18 cellular contexts compared by ENCODE assay signal in genomic region chr3:197068077-197068476, GRCh38. TPM values are rescaled to one million over a fixed set of nuclear protein-coding genes. Genes with fewer than 3 reads are reported as not detected.
DNase-seq lines count a peak whose midpoint lies in the region; ATAC-seq, FAIRE-seq and TF ChIP-seq lines count a peak whose summit lies in the region.
"Had no signal": no experiment of that assay in that cellular context is flagged by ENCODE, and none has a peak within 500 bp of the region (broad histone marks: within the 10 kb centered on the region; RNA-seq: fewer than 3 reads in every experiment).

No MANE protein-coding gene starts in this region.

- H3K9me3 ChIP-seq in DOHH2 (ENCODE audit: control insufficient read depth, insufficient read depth, low read length), result no peaks in the 10 kb centered on the region
- H3K9me3 ChIP-seq in GM12878 (replicated peaks; ENCODE audit: control insufficient read depth, insufficient read depth, low read length), result no peaks in the 10 kb centered on the region
- H3K9me3 ChIP-seq: Peyer's patch, SK-N-SH had no signal

- H3K4me2 ChIP-seq in DOHH2 (ENCODE audit: low read length) (peak overlapping the region; percentile 55), GM12878 (ENCODE audit: control insufficient read depth, insufficient read depth) (0 out of 2 replicates have a peak overlapping the region, but pooled peaks have one; percentile 22)
- H3K4me2 ChIP-seq: SK-N-SH had no signal

- 100% methylated on average over 1 of the region's 1 CpG for WGBS in GM12878 (ENCODE audit: insufficient coverage, insufficient replicate concordance, low lambda C conversion rate, missing lambda C conversion rate)

- TF ChIP-seq CTCF in DOHH2 (IDR thresholded peaks at IDR 0.05; ENCODE audit: low read depth, low read length, poor library complexity, severe bottlenecking) (no peak), GM12878 (IDR thresholded peaks at IDR 0.05 in 2 of 3, conservative IDR thresholded peaks at IDR 0.05 in 1 of 3; ENCODE audit: control insufficient read depth in 2 of 3, extremely low read depth in 1 of 3, insufficient read depth in 1 of 3, low read depth in 3 of 3, low read length in 3 of 3) (no peak), foreskin keratinocyte (conservative IDR thresholded peaks at IDR 0.05) (no peak)

- H3K36me3 ChIP-seq in DOHH2 (ENCODE audit: control insufficient read depth, low read length) (peaks cover 26% of the 10 kb centered on the region), GM12878 (ENCODE audit: control insufficient read depth in 2 of 2, insufficient read depth in 2 of 2, low read length in 1 of 2) (no peaks in the 10 kb centered on the region)

- no peak for TF ChIP-seq POLR2A in GM12878 (IDR thresholded peaks at IDR 0.05; ENCODE audit: low read depth, low read length)

- no peak for TF ChIP-seq RAD21 in GM12878 (IDR thresholded peaks at IDR 0.05; ENCODE audit: insufficient read depth, low read depth, low read length)

- peak; percentile 56 for FAIRE-seq in GM12878 (lab: Jason Lieb, UNC)

- RAD21 ChIA-PET in GM12878 (lab: Charles Lee; ENCODE audit: unreplicated experiment), result interaction anchor here (1.4 kb wide), 1 partner anchor 39 kb away, joined by 5 read pairs; the partner anchor contains the start of gene MELTF

- H3K27me3 ChIP-seq in DOHH2 (ENCODE audit: control insufficient read depth, low read length), result no peaks in the 10 kb centered on the region
- no peaks in the 10 kb centered on the region for H3K27me3 ChIP-seq in GM12878 (replicated peaks in 1 of 2; ENCODE audit: control insufficient read depth in 2 of 2, insufficient read depth in 2 of 2, low read length in 1 of 2)
- H3K27me3 ChIP-seq in foreskin keratinocyte, result no peaks in the 10 kb centered on the region
- H3K27me3 ChIP-seq: Peyer's patch had no signal

- H3K79me2 ChIP-seq in DOHH2 (ENCODE audit: control insufficient read depth, low read length), result no peaks in the 10 kb centered on the region
- no peaks in the 10 kb centered on the region for H3K79me2 ChIP-seq in GM12878 (ENCODE audit: control insufficient read depth, insufficient read depth, low read length)

- no peaks in the 10 kb centered on the region for H4K20me1 ChIP-seq in DOHH2 (ENCODE audit: control insufficient read depth, insufficient read depth, low read depth, low read length)
- H4K20me1 ChIP-seq in GM12878 (ENCODE audit: control insufficient read depth, insufficient read depth), result no peaks in the 10 kb centered on the region

- H2AFZ ChIP-seq in GM12878 (ENCODE audit: control insufficient read depth, low read depth, low read length), result no peak overlapping the region
- H2AFZ ChIP-seq: GM23248 had no signal

- POLR2A ChIA-PET in GM12878 (lab: Charles Lee), result interaction anchor here (0.7 kb wide), 1 partner anchor 19 kb away, joined by 6 read pairs; no protein-coding TSS in a partner anchor

- H3K4me3 ChIP-seq in DOHH2 (ENCODE audit: low read length) (peak overlapping the region; percentile 29), GM12878 (no peak overlapping the region)
- H3K4me3 ChIP-seq: GM23248, Peyer's patch had no signal

- H3K4me1 ChIP-seq in DOHH2 (ENCODE audit: control insufficient read depth, low read length) (peaks cover 23% of the 10 kb centered on the region), GM12878 (ENCODE audit: control insufficient read depth, insufficient read depth, low read length) (peaks cover 5% of the 10 kb centered on the region; the same call in 1 of the 2 replicates), foreskin keratinocyte (no peaks in the 10 kb centered on the region)
- H3K4me1 ChIP-seq: Peyer's patch had no signal

- H3K9me2 ChIP-seq in DOHH2 (replicated peaks; ENCODE audit: control insufficient read depth, low read length), result no peaks in the 10 kb centered on the region
- H3K9me2 ChIP-seq: SK-N-SH had no signal

- in situ Hi-C loops in GM12878 (cut with MboI), result no loop called here

- intact Hi-C loops in GM12878 (cut with micrococcal nuclease; ENCODE audit: unreplicated experiment), result no loop called here

- H3F3A ChIP-seq in DOHH2 (ENCODE audit: control insufficient read depth, insufficient read depth), result no peaks in the 10 kb centered on the region

- BruUV-seq in GM12878 (replicated peaks; lab: Mats Ljungman, UMichigan), result no TSS peak

- peak; percentile 22 for DNase-seq in MV-4-11 (lab: John Stamatoyannopoulos, UW)
- DNase-seq in GM12878 (ENCODE audit: low read depth, low spot score), result no peak
- DNase-seq in DMS 273 treated with DMSO at 0.1 percent for 48 hours (lab: John Stamatoyannopoulos, UW), result no peak
- DNase-seq in foreskin keratinocyte, result no peak
- DNase-seq in dedifferentiated amniotic fluid mesenchymal stem cell (ENCODE audit: extremely low spot score), result no peak
- DNase-seq: GM23248, KBM-7, NCI-H1417 treated with DMSO at 0.1 percent for 48 hours, NCI-H2081, NCI-H524, Peyer's patch, Right ventricle myocardium superior, SK-N-SH had no signal

- SMC1A ChIA-PET in GM12878 (lab: Charles Lee; ENCODE audit: uncharacterized antibody, unreplicated experiment), result interaction anchor here (0.7 to 2.1 kb wide), 3 partner anchors 12 to 56 kb away, joined by 3 to 7 read pairs (median 3); no protein-coding TSS in a partner anchor

- 0 out of 4 replicates have a peak, but pooled peaks of 1 of the 2 experiments have one; percentile 7 for TF ChIP-seq EP300 in GM12878 (IDR thresholded peaks at IDR 0.05; ENCODE audit: borderline replicate concordance in 1 of 2, control insufficient read depth in 1 of 2, low read depth in 2 of 2, low read length in 2 of 2)

- CTCF ChIA-PET in GM12878 (lab: Yijun Ruan, JAX), result interaction anchor here (0.9 to 1.5 kb wide), 3 partner anchors 33 to 46 kb away, joined by 3 to 4 read pairs (median 3); partner anchors contain the start of gene MELTF

- peak overlapping the region; percentile 28 for H3K27ac ChIP-seq in DOHH2 (ENCODE audit: low read depth, low read length)
- H3K27ac ChIP-seq in GM12878 (ENCODE audit: control insufficient read depth, insufficient read depth), result peak overlapping the region; percentile 42
- no peak overlapping the region for H3K27ac ChIP-seq in foreskin keratinocyte
- H3K27ac ChIP-seq: C4-2B, GM23248, Peyer's patch had no signal

- peak; percentile 51 for ATAC-seq in GM18909 (IDR thresholded peaks at IDR 0.05; ENCODE audit: poor library complexity, unreplicated experiment)
- peak; percentile 95 for ATAC-seq in GM12878
- ATAC-seq in GM18907 (IDR thresholded peaks at IDR 0.05; ENCODE audit: unreplicated experiment), result no peak
- ATAC-seq in foreskin keratinocyte, result no peak
- ATAC-seq: HCT116 had no signal

- no peak overlapping the region for H3K9ac ChIP-seq in GM12878 (ENCODE audit: control insufficient read depth, insufficient read depth, low read length)
- H3K9ac ChIP-seq: GM23248, SK-N-SH had no signal

TF ChIP-seq in GM12878, 131 proteins besides CTCF, POLR2A, EP300 and RAD21 (continues in another document):
- TF ChIP-seq CHD1 (IDR thresholded peaks at IDR 0.05; ENCODE audit: low read depth, low read length) (no peak), SKIL (IDR thresholded peaks at IDR 0.05; ENCODE audit: low read depth, poor library complexity, severe bottlenecking) (peak; percentile 22)

RNA-seq across cellular contexts. Expression of gene MELTF, which starts 38.5 kb away (rescaled TPM):
- total RNA-seq in GM12878 (2013; cell fraction: nucleolus; rRNA removed), result 140 and 164 TPM in 2 replicates
- total RNA-seq in GM12878 (2014; rRNA removed), result 23.8 and 26.9 TPM in 2 replicates
- total RNA-seq in GM12878 (2014; rRNA removed; fragmentation: Illumina TruSeq; extraction: Trizol), result 13.9 and 14.1 TPM in 2 replicates
- total RNA-seq in GM12878 (2021), result 44.3 and 49.1 TPM in 2 replicates
- polyA plus RNA-seq in GM12878 (2011; ENCODE audit: low read depth), result 23.1 TPM
- polyA plus RNA-seq in GM12878 (2011; rRNA removed), result 4.0 and 6.7 TPM in 2 replicates
- polyA plus RNA-seq in GM12878 (2011; cell fraction: cytosol; rRNA removed), result 6.0 and 9.0 TPM in 2 replicates
- polyA plus RNA-seq in GM12878 (2011; cell fraction: nucleus; rRNA removed), result 47.3 and 52.4 TPM in 2 replicates
- 17.8 and 24.6 TPM in 2 replicates for polyA plus RNA-seq in GM12878 (2012)
- 5.0 and 10.4 TPM in 2 replicates for polyA plus RNA-seq in GM12878 (2014; fragmentation: Illumina TruSeq; extraction: Trizol)
- polyA plus RNA-seq in GM12878 (2014; fragmentation: Nextera tagmentation; extraction: Ambion mirVana), result 1 to 10 TPM in 1 of 2 experiments, under 1 TPM in 1; 0.55 to 1.3 TPM
- 31.8 and 40.1 TPM in 2 replicates for polyA plus RNA-seq in GM12878 (2014; rRNA removed)
- polyA plus RNA-seq in GM12878 (2016; fragmentation: Nextera tagmentation; extraction: Ambion mirVana), result 10 to 100 TPM in 1 of 2 experiments, 1 to 10 TPM in 1; 9.4 to 11.8 TPM
- 7.5 and 12.0 TPM in 2 replicates for polyA minus RNA-seq in GM12878 (2011; rRNA and poly(A)+ RNA removed)
- polyA minus RNA-seq in GM12878 (2011; cell fraction: cytosol; rRNA and poly(A)+ RNA removed), result 5.2 and 6.5 TPM in 2 replicates
- polyA minus RNA-seq in GM12878 (2011; cell fraction: nucleus; rRNA and poly(A)+ RNA removed), result 13.3 and 24.5 TPM in 2 replicates
- total RNA-seq in foreskin keratinocyte, result 11.3 and 12.9 TPM in 2 replicates
- 10.1 and 10.5 TPM in 2 replicates for polyA plus RNA-seq in foreskin keratinocyte

Comparison
In these comparisons a context has a peak if more than half of its experiments do, and no peak if none do; other contexts are left out.
1. ATAC-seq: peak in GM18909 (single experiment) and GM12878 (single experiment); none in GM18907 (single experiment) and foreskin keratinocyte (single experiment).